ENCODE assay signal across 8 cellular contexts in genomic region chr2:9206991-9207640, GRCh38. TPM values are rescaled to one million over a fixed set of nuclear protein-coding genes. Genes with fewer than 3 reads are reported as not detected.
DNase-seq lines count a peak whose midpoint lies in the region; ATAC-seq and TF ChIP-seq lines count a peak whose summit lies in the region.

No MANE protein-coding gene starts in this region.

- H3K4me1 ChIP-seq in foreskin keratinocyte (peaks cover 23% of the 10 kb centered on the region), osteoblast (ENCODE audit: insufficient read depth, low read length) (peaks cover 29% of the 10 kb centered on the region)

- peaks cover 5% of the 10 kb centered on the region for H4K20me1 ChIP-seq in osteoblast (ENCODE audit: insufficient read depth, low read length)

- CTCF ChIA-PET in WTC11 (lab: Charles Lee), result interaction anchor here (1.4 to 4.7 kb wide), 2 partner anchors 18 to 64 kb away, joined by 3 to 22 read pairs; no protein-coding TSS in a partner anchor

- H3K4me3 Mint-ChIP-seq in WTC11, result peak overlapping the region; percentile 61

- H3K27ac Mint-ChIP-seq in WTC11, result no peak overlapping the region

- H3K4me3 ChIP-seq in osteoblast (ENCODE audit: insufficient read depth, low read length), result peak overlapping the region; percentile 87

- no peaks in the 10 kb centered on the region for H3K9me3 Mint-ChIP-seq in WTC11

- POLR2A ChIA-PET in WTC11 (lab: Charles Lee), result interaction anchor here (1.1 kb wide), 1 partner anchor 81 kb away, joined by 3 read pairs; no protein-coding TSS in a partner anchor

- peak; percentile 29 for ATAC-seq in HG02642 (IDR thresholded peaks at IDR 0.05; ENCODE audit: poor library complexity, unreplicated experiment)
- peak; percentile 17 for ATAC-seq in WTC11
- peak; percentile 5 for ATAC-seq in foreskin keratinocyte
- ATAC-seq in HG03378 (IDR thresholded peaks at IDR 0.05; ENCODE audit: unreplicated experiment), result no peak

- H2AFZ ChIP-seq in osteoblast (ENCODE audit: low read length), result peak overlapping the region; percentile 35

- no peaks in the 10 kb centered on the region for H3K9me3 ChIP-seq in osteoblast (ENCODE audit: low read depth, low read length)

- H3K36me3 Mint-ChIP-seq in WTC11, result peaks cover 3% of the 10 kb centered on the region; the same call in 1 of the 2 replicates

- H3K4me2 ChIP-seq in osteoblast (ENCODE audit: insufficient read depth, low read length), result peak overlapping the region; percentile 97

- TF ChIP-seq CTCF in WTC11 (IDR thresholded peaks at IDR 0.05) (no peak), foreskin keratinocyte (conservative IDR thresholded peaks at IDR 0.05) (no peak), osteoblast (IDR thresholded peaks at IDR 0.05; ENCODE audit: extremely low read depth, low read depth, low read length) (no peak)

- peaks cover 5% of the 10 kb centered on the region for H3K36me3 ChIP-seq in osteoblast (ENCODE audit: insufficient read depth, low read length)

- DNase-seq in NCI-H2029 (lab: John Stamatoyannopoulos, UW) (peak; percentile 7), NCI-H2029 treated with DMSO at 0.1 percent for 48 hours (lab: John Stamatoyannopoulos, UW) (no peak), WTC11 (ENCODE audit: low spot score) (peak; percentile 47), foreskin keratinocyte (no peak), osteoblast (ENCODE audit: insufficient read length, low spot score, missing footprints) (peak; percentile 92), SHP77 treated with DMSO at 0.1 percent for 48 hours (lab: John Stamatoyannopoulos, UW) (no peak)

- H3K4me1 Mint-ChIP-seq in WTC11, result peaks cover 37% of the 10 kb centered on the region

- H3K27me3 Mint-ChIP-seq in WTC11 (ENCODE audit: low read depth), result peaks cover 26% of the 10 kb centered on the region

- peak overlapping the region; percentile 87 for H3K27ac ChIP-seq in foreskin keratinocyte
- peak overlapping the region; percentile 85 for H3K27ac ChIP-seq in osteoblast (ENCODE audit: low read depth, low read length)

- peaks cover 57% of the 10 kb centered on the region for H3K79me2 ChIP-seq in osteoblast (ENCODE audit: insufficient read depth, low read length)

- no peaks in the 10 kb centered on the region for H3K27me3 ChIP-seq in foreskin keratinocyte
- no peaks in the 10 kb centered on the region for H3K27me3 ChIP-seq in osteoblast (ENCODE audit: insufficient read depth, low read length)

TF ChIP-seq in WTC11, 78 proteins besides CTCF, POLR2A, EP300 and RAD21:
- TF ChIP-seq FOXP4 (CRISPR knock-in tag; IDR thresholded peaks at IDR 0.05), result peak; percentile 29; the same call in 1 of the 2 replicates
- TF ChIP-seq TP53 (CRISPR knock-in tag; IDR thresholded peaks at IDR 0.05), result 0 out of 2 replicates have a peak, but pooled peaks have one; percentile 56
- TF ChIP-seq ZNF219 (CRISPR knock-in tag; IDR thresholded peaks at IDR 0.05; ENCODE audit: borderline replicate concordance), result no peak
- TF ChIP-seq ELF4 (CRISPR knock-in tag; IDR thresholded peaks at IDR 0.05; ENCODE audit: low read depth), result no peak
- TF ChIP-seq, protein P1, sequence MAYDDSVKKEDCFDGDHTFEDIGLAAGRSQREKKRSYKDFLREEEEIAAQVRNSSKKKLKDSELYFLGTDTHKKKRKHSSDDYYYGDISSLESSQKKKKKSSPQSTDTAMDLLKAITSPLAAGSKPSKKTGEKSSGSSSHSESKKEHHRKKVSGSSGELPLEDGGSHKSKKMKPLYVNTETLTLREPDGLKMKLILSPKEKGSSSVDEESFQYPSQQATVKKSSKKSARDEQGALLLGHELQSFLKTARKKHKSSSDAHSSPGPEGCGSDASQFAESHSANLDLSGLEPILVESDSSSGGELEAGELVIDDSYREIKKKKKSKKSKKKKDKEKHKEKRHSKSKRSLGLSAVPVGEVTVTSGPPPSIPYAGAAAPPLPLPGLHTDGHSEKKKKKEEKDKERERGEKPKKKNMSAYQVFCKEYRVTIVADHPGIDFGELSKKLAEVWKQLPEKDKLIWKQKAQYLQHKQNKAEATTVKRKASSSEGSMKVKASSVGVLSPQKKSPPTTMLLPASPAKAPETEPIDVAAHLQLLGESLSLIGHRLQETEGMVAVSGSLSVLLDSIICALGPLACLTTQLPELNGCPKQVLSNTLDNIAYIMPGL (CRISPR knock-in tag; IDR thresholded peaks at IDR 0.05), result peak; percentile 24; the same call in 1 of the 2 replicates
- TF ChIP-seq ARID4B (CRISPR knock-in tag; IDR thresholded peaks at IDR 0.05; ENCODE audit: borderline replicate concordance), result 0 out of 2 replicates have a peak, but pooled peaks have one; percentile 21
- 0 out of 2 replicates have a peak, but pooled peaks have one; percentile 27 for TF ChIP-seq CBFB (CRISPR knock-in tag; IDR thresholded peaks at IDR 0.05; ENCODE audit: low read depth)
- 0 out of 2 replicates have a peak, but pooled peaks have one; percentile 23 for TF ChIP-seq ZNF317 (CRISPR knock-in tag; IDR thresholded peaks at IDR 0.05; ENCODE audit: borderline replicate concordance, low read depth)
- TF ChIP-seq ZNF671 (CRISPR knock-in tag; IDR thresholded peaks at IDR 0.05), result no peak
- TF ChIP-seq PRRX2 (CRISPR knock-in tag; IDR thresholded peaks at IDR 0.05), result no peak

RNA-seq across cellular contexts. Expression of gene ASAP2, which starts 0.5 kb away (rescaled TPM):
- 14.3 to 15.6 TPM (median 14.5 TPM) in 3 replicates for total RNA-seq in WTC11 (2021)
- 57.2 and 69.3 TPM in 2 replicates for total RNA-seq in foreskin keratinocyte
- polyA plus RNA-seq in foreskin keratinocyte, result 20.8 and 21.8 TPM in 2 replicates
- 56.0 and 66.2 TPM in 2 replicates for total RNA-seq in osteoblast

Comparison
In these comparisons a context has a peak if more than half of its experiments do, and no peak if none do; other contexts are left out.
1. DNase-seq: peak in NCI-H2029 (single experiment), WTC11 (single experiment) and osteoblast (single experiment); none in NCI-H2029 treated with DMSO at 0.1 percent for 48 hours (single experiment), foreskin keratinocyte (0 of 2) and SHP77 treated with DMSO at 0.1 percent for 48 hours (single experiment).